Comparison of ENCODE assay signal across 7 cellular contexts in the genomic region with DNA sequence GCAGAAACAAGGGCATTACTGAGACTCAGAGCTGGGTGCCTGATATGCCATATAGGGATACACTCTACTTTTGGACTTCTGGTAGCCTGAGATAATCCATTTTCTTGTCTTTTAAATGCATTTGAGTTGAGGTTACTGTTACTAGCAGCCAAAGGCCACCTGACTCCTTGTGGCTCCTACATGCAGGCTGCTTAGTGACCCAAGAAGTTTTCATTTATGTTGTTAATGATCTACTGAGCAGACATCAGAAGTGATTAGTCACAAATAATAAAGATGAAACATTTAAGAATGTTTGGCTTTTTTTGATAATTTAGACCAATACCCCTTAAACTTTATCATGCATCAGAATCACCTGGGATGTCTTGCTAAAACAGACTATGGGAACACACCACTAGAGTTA.
"Had no signal": no experiment of that assay in that cellular context is flagged by ENCODE, and none has a peak within 500 bp of the region (broad histone marks: within the 10 kb centered on the region; RNA-seq: fewer than 3 reads in every experiment).

No MANE protein-coding gene starts in this region.

- ATAC-seq: GM23338, HCT116, K562 had no signal

- DNase-seq: H7, HFFc6, IMR-90, KG1 had no signal

- H3K9me3 Mint-ChIP-seq: HFFc6 had no signal

- H3K4me3 Mint-ChIP-seq: GM23338, HFFc6 had no signal

- H3K4me1 Mint-ChIP-seq: GM23338 had no signal

- H3K27ac Mint-ChIP-seq: GM23338, HFFc6 had no signal
